ENCODE assay signal across 9 cellular contexts in the genomic region with DNA sequence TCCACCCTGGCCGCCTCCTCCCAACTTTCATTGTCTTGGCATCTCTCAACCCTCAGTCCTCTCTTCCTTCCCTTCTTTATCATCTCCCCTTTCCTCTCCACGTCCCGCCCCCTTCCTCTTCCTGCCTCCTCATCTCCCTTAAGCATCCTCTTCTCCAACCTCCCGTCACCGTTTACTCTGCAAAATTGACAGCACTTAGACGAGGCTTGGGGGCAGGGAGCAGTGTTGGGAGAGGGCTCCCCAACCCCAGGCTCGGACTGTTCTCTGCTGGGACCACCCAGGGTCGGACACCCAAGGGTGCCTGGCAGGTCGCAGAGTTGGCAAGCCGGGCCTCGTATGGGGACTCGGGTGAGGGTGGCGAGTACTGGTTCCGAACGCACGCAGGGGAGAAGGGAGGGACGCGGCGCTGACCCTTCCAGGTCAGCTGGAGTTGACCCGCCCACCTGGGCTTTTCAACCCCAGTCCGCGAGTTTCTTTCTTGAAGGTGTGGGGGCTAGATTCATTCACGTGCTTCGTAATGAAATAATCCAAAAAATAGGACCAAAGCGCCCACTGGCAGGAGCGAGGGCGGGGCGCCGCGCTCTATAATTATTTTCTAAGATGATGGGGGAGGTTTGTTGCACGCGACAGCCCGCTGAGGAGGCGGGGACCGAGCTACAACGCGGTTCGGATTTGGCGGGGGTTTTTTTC.
A peak's percentile ranks its signal among the peaks of the same experiment; 100 is the strongest.
DNase-seq lines count a peak whose midpoint lies in the region; ATAC-seq, FAIRE-seq and TF ChIP-seq lines count a peak whose summit lies in the region.
"Had no signal": no experiment of that assay in that cellular context is flagged by ENCODE, and none has a peak within 500 bp of the region (broad histone marks: within the 10 kb centered on the region; RNA-seq: fewer than 3 reads in every experiment).

No MANE protein-coding gene starts in this region.

- peaks cover 92% of the 10 kb centered on the region for H3K4me1 Mint-ChIP-seq in nephron progenitor cell

- no peak for ATAC-seq in GM18520 (IDR thresholded peaks at IDR 0.05; ENCODE audit: unreplicated experiment)

- H3K36me3 ChIP-seq in endocrine pancreas (ENCODE audit: control insufficient read depth, insufficient read depth, low read length), result no peaks in the 10 kb centered on the region

- peaks cover 21% of the 10 kb centered on the region for H3K36me3 Mint-ChIP-seq in nephron progenitor cell (ENCODE audit: low read depth)

- H3K27me3 ChIP-seq in endocrine pancreas (ENCODE audit: control insufficient read depth, insufficient read depth, low read length), result no peaks in the 10 kb centered on the region

- TF ChIP-seq CTCF in WI38 (IDR thresholded peaks at IDR 0.05; ENCODE audit: low read depth, low read length) (no peak), nephron progenitor cell (IDR thresholded peaks at IDR 0.05) (no peak)

- peak overlapping the region; percentile 54 for H3K27ac Mint-ChIP-seq in nephron progenitor cell

- no peaks in the 10 kb centered on the region for H3K9me3 Mint-ChIP-seq in nephron progenitor cell

- no peaks in the 10 kb centered on the region for H3K9me3 ChIP-seq in endocrine pancreas (ENCODE audit: control insufficient read depth, low read length)

- no peak for FAIRE-seq in HTR-8/SVneo (lab: Jason Lieb, UNC)
- FAIRE-seq: colon had no signal

- DNase-seq in activated gamma-delta T cell treated with Interleukin-2 at 50 U/mL for 16 hours (peak; percentile 43), activated gamma-delta T cell (lab: John Stamatoyannopoulos, UW) (no peak), nephron progenitor cell (peak; percentile 36), KG1 (lab: John Stamatoyannopoulos, UW) (no peak), HTR-8/SVneo (ENCODE audit: insufficient read length, low spot score) (no peak)

- H3K4me3 Mint-ChIP-seq in nephron progenitor cell, result peak overlapping the region; percentile 93

- peak overlapping the region; percentile 48 for H3K9ac ChIP-seq in endocrine pancreas (ENCODE audit: control insufficient read depth, insufficient read depth, low read length)

- H3K4me3 ChIP-seq in WI38 (ENCODE audit: low read depth, low read length) (peak overlapping the region; percentile 78), endocrine pancreas (ENCODE audit: control insufficient read depth, insufficient read depth, low read length) (no peak overlapping the region)

- H3K27me3 Mint-ChIP-seq in nephron progenitor cell (ENCODE audit: low read depth, poor library complexity), result no peaks in the 10 kb centered on the region

- H3K4me1 ChIP-seq in endocrine pancreas (ENCODE audit: control insufficient read depth, insufficient read depth, low read length), result peaks cover 4% of the 10 kb centered on the region

Comparison
In these comparisons a context has a peak if more than half of its experiments do, and no peak if none do; other contexts are left out.
1. DNase-seq: peak in activated gamma-delta T cell treated with Interleukin-2 at 50 U/mL for 16 hours (single experiment) and nephron progenitor cell (single experiment); none in activated gamma-delta T cell (single experiment), KG1 (single experiment) and HTR-8/SVneo (single experiment).